In the genomic region with DNA sequence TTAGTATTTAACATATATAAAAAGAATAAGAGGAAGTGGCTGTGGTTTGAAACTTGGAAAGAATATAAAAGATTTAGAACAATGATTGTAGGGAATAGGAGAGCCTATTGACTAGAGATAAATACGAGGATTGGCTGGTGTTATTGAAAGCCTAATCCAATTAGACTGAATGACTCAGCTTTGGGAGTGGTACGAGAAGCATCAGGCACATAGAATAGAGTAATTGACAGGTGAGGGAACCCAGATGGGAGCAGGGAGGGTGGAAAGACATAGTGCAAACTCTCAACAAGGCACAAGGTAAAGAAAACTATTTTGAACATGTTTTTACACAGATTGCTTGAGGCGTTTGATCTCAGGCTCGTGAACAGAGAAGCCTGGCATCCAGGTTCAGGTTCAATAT, we compare ENCODE assay signal across 14 cellular contexts.
DNase-seq lines count a peak whose midpoint lies in the region; ATAC-seq and TF ChIP-seq lines count a peak whose summit lies in the region.
"Had no signal": no experiment of that assay in that cellular context is flagged by ENCODE, and none has a peak within 500 bp of the region (broad histone marks: within the 10 kb centered on the region; RNA-seq: fewer than 3 reads in every experiment).

No MANE protein-coding gene starts in this region.

- H3K4me3 ChIP-seq in SK-N-SH (ENCODE audit: low read depth in 2 of 2, low read length in 1 of 2) (no peak overlapping the region), WERI-Rb-1 (ENCODE audit: low read depth, low read length) (no peak overlapping the region), lower lobe of right lung (no peak overlapping the region), heart left ventricle (no peak overlapping the region)
- H3K4me3 ChIP-seq: BLaER1 treated with 17β-estradiol and CSF1 and Interleukin-3, amounts not matched to agents 10 nM and 100 nM had no signal

- 5% methylated on average over 4 of the region's 4 CpGs for WGBS in SK-N-SH (ENCODE audit: low lambda C conversion rate)
- WGBS in heart left ventricle, 4 donors: 53 to 68% (median 61%) methylated on average over 4 of the region's 4 CpGs

- TF ChIP-seq POLR2A in heart left ventricle (IDR thresholded peaks at IDR 0.05): no peak

- no peak for TF ChIP-seq CTCF in SK-N-SH (IDR thresholded peaks at IDR 0.05)
- TF ChIP-seq CTCF in WERI-Rb-1 (IDR thresholded peaks at IDR 0.05; ENCODE audit: low read depth, low read length): no peak
- no peak for TF ChIP-seq CTCF in lower lobe of right lung (IDR thresholded peaks at IDR 0.05)
- TF ChIP-seq CTCF in heart left ventricle (IDR thresholded peaks at IDR 0.05): no peak

- H3K9me3 ChIP-seq in SK-N-SH (no peaks in the 10 kb centered on the region), WERI-Rb-1 (ENCODE audit: severe bottlenecking) (no peaks in the 10 kb centered on the region), lower lobe of right lung (no peaks in the 10 kb centered on the region), heart left ventricle (peaks cover 0 to 13% (median 0%) of the 10 kb centered on the region in 12 donors)

- POLR2A ChIA-PET in SK-N-SH (lab: Yijun Ruan, JAX): no interaction called here

- H3K4me1 ChIP-seq in SK-N-SH (ENCODE audit: control insufficient read depth in 1 of 2, insufficient read depth in 2 of 2, low read depth in 1 of 2, low read length in 1 of 2): no peaks in the 10 kb centered on the region
- H3K4me1 ChIP-seq in lower lobe of right lung: no peaks in the 10 kb centered on the region
- no peaks in the 10 kb centered on the region for H3K4me1 ChIP-seq in heart left ventricle
- H3K4me1 ChIP-seq: BLaER1 treated with 17β-estradiol and CSF1 and Interleukin-3, amounts not matched to agents 10 nM and 100 nM had no signal

- DNase-seq in SK-N-SH: no peak
- peak; percentile 4 for DNase-seq in NCI-H69 (lab: John Stamatoyannopoulos, UW)
- peak; percentile 16 for DNase-seq in WERI-Rb-1
- DNase-seq in lower lobe of right lung: no peak
- DNase-seq in heart left ventricle: no peak
- DNase-seq in AG08396 (ENCODE audit: low spot score): no peak
- DNase-seq: Calu3; CD8-positive, alpha-beta T cell; DMS79 treated with DMSO at 0.1 percent for 48 hours; GF-D8; H9 had no signal

- CTCF ChIA-PET in SK-N-SH (lab: Yijun Ruan, JAX): no interaction called here

- H3K9me2 ChIP-seq in SK-N-SH: no peaks in the 10 kb centered on the region

- H2AFZ ChIP-seq in SK-N-SH (ENCODE audit: low read depth): no peak overlapping the region

- ATAC-seq in SK-N-SH treated with all-trans-retinoic acid at 6 μM for 48 hours (no peak), lower lobe of right lung (no peak), heart left ventricle (no peak)
- ATAC-seq: CD8-positive, alpha-beta T cell; HepG2 had no signal

- TF ChIP-seq RAD21 in SK-N-SH (IDR thresholded peaks at IDR 0.05; ENCODE audit: low read length): no peak

- no peak overlapping the region for H3K9ac ChIP-seq in SK-N-SH
- H3K9ac ChIP-seq: BLaER1 treated with 17β-estradiol and CSF1 and Interleukin-3, amounts not matched to agents 10 nM and 100 nM had no signal

- H4K20me1 ChIP-seq in SK-N-SH (ENCODE audit: insufficient read depth): no peaks in the 10 kb centered on the region
- H4K20me1 ChIP-seq: BLaER1 treated with 17β-estradiol and CSF1 and Interleukin-3, amounts not matched to agents 10 nM and 100 nM had no signal

- H3K4me2 ChIP-seq in SK-N-SH: no peak overlapping the region
- H3K4me2 ChIP-seq: BLaER1 treated with 17β-estradiol and CSF1 and Interleukin-3, amounts not matched to agents 10 nM and 100 nM had no signal

- H3K79me2 ChIP-seq in SK-N-SH (ENCODE audit: insufficient read depth): no peaks in the 10 kb centered on the region

- no peak for TF ChIP-seq EP300 in SK-N-SH (IDR thresholded peaks at IDR 0.05; ENCODE audit: borderline replicate concordance in 1 of 2, low read depth in 1 of 2, low read length in 1 of 2)

- no peaks in the 10 kb centered on the region; the same call in 1 of the 2 replicates for H3K27me3 ChIP-seq in SK-N-SH (ENCODE audit: insufficient read depth)
- no peaks in the 10 kb centered on the region for H3K27me3 ChIP-seq in WERI-Rb-1 (ENCODE audit: insufficient read depth, low read depth, severe bottlenecking)
- H3K27me3 ChIP-seq in lower lobe of right lung (ENCODE audit: low read depth): no peaks in the 10 kb centered on the region
- no peaks in the 10 kb centered on the region for H3K27me3 ChIP-seq in heart left ventricle
- H3K27me3 ChIP-seq: BLaER1 treated with 17β-estradiol and CSF1 and Interleukin-3, amounts not matched to agents 10 nM and 100 nM had no signal

- no peaks in the 10 kb centered on the region for H3F3A ChIP-seq in SK-N-SH (replicated peaks; ENCODE audit: insufficient read depth)

- intact Hi-C loops in lower lobe of right lung (cut with DNase I): no loop called here
- intact Hi-C loops in heart left ventricle (cut with DNase I): no loop called here

- H3K27ac ChIP-seq in SK-N-SH (ENCODE audit: low read depth in 2 of 2, low read length in 1 of 2) (no peak overlapping the region), WERI-Rb-1 (no peak overlapping the region), lower lobe of right lung (no peak overlapping the region), heart left ventricle (no peak overlapping the region)
- H3K27ac ChIP-seq: BLaER1 treated with 17β-estradiol and CSF1 and Interleukin-3, amounts not matched to agents 10 nM and 100 nM had no signal

- H3K36me3 ChIP-seq in SK-N-SH (replicated peaks in 1 of 2; ENCODE audit: control insufficient read depth in 1 of 2, insufficient read depth in 2 of 2, low read length in 1 of 2) (no peaks in the 10 kb centered on the region), WERI-Rb-1 (no peaks in the 10 kb centered on the region), lower lobe of right lung (no peaks in the 10 kb centered on the region), heart left ventricle (no peaks in the 10 kb centered on the region)
- H3K36me3 ChIP-seq: BLaER1 treated with 17β-estradiol and CSF1 and Interleukin-3, amounts not matched to agents 10 nM and 100 nM had no signal

TF ChIP-seq in SK-N-SH treated with all-trans-retinoic acid at 6 μM for 48 hours, 23 proteins besides CTCF, POLR2A, EP300 and RAD21 (continues in another document):
- TF ChIP-seq ZNF565 (CRISPR knock-in tag; conservative IDR thresholded peaks at IDR 0.05; ENCODE audit: low read depth) (no peak), ISL1 (CRISPR knock-in tag; IDR thresholded peaks at IDR 0.05) (peak; percentile 28; the same call in 1 of the 2 replicates), TSHZ2 (CRISPR knock-in tag; IDR thresholded peaks at IDR 0.05) (no peak)

TF ChIP-seq in SK-N-SH, 30 proteins besides CTCF, POLR2A, EP300 and RAD21 (continues in another document):
- TF ChIP-seq RCOR1 (IDR thresholded peaks at IDR 0.05; ENCODE audit: low read length) (no peak), NFIC (IDR thresholded peaks at IDR 0.05; ENCODE audit: borderline replicate concordance) (no peak), MAX (IDR thresholded peaks at IDR 0.05; ENCODE audit: low read depth) (no peak), FOXJ3 (CRISPR knock-in tag; IDR thresholded peaks at IDR 0.05) (no peak), USF1 (IDR thresholded peaks at IDR 0.05; ENCODE audit: borderline replicate concordance, low read depth) (no peak), SIN3A (IDR thresholded peaks at IDR 0.05; ENCODE audit: borderline replicate concordance, low read depth, low read length) (no peak), JUND (IDR thresholded peaks at IDR 0.05) (no peak), CHD2 (IDR thresholded peaks at IDR 0.05; ENCODE audit: low read length, partially characterized antibody) (no peak), PBX3 (IDR thresholded peaks at IDR 0.05) (no peak), TAF1 (IDR thresholded peaks at IDR 0.05; ENCODE audit: borderline replicate concordance, low read depth, low read length) (no peak)
- TF ChIP-seq, protein P1, sequence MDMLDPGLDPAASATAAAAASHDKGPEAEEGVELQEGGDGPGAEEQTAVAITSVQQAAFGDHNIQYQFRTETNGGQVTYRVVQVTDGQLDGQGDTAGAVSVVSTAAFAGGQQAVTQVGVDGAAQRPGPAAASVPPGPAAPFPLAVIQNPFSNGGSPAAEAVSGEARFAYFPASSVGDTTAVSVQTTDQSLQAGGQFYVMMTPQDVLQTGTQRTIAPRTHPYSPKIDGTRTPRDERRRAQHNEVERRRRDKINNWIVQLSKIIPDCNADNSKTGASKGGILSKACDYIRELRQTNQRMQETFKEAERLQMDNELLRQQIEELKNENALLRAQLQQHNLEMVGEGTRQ (IDR thresholded peaks at IDR 0.05; ENCODE audit: borderline replicate concordance, low read depth, low read length): no peak
- TF ChIP-seq, protein P2, sequence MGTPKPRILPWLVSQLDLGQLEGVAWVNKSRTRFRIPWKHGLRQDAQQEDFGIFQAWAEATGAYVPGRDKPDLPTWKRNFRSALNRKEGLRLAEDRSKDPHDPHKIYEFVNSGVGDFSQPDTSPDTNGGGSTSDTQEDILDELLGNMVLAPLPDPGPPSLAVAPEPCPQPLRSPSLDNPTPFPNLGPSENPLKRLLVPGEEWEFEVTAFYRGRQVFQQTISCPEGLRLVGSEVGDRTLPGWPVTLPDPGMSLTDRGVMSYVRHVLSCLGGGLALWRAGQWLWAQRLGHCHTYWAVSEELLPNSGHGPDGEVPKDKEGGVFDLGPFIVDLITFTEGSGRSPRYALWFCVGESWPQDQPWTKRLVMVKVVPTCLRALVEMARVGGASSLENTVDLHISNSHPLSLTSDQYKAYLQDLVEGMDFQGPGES (IDR thresholded peaks at IDR 0.05; ENCODE audit: low read depth, low read length): no peak

Comparison
In these comparisons a context has a peak if more than half of its experiments do, and no peak if none do; other contexts are left out.
1. DNase-seq: peak in NCI-H69 (single experiment) and WERI-Rb-1 (single experiment); none in SK-N-SH (single experiment), lower lobe of right lung (single experiment), heart left ventricle (0 of 5) and AG08396 (single experiment).